In genomic region chr6:156953478-156954146, GRCh38 we compare ENCODE assay signal across 7 cellular contexts.
DNase-seq lines count a peak whose midpoint lies in the region; ATAC-seq and TF ChIP-seq lines count a peak whose summit lies in the region.

No MANE protein-coding gene starts in this region.

- no peaks in the 10 kb centered on the region for H3K9me3 Mint-ChIP-seq in endothelial cell (ENCODE audit: unreplicated experiment)

- no peaks in the 10 kb centered on the region for H3K36me3 Mint-ChIP-seq in endothelial cell (ENCODE audit: low read depth, unreplicated experiment)

- ATAC-seq in GM19035 (IDR thresholded peaks at IDR 0.05; ENCODE audit: unreplicated experiment) = no peak

- peaks cover 33% of the 10 kb centered on the region for H3K4me1 Mint-ChIP-seq in endothelial cell (ENCODE audit: unreplicated experiment)

- TF ChIP-seq CTCF in endothelial cell (IDR thresholded peaks at IDR 0.05; ENCODE audit: unreplicated experiment) = no peak

- H3K4me3 Mint-ChIP-seq in endothelial cell (ENCODE audit: unreplicated experiment) = no peak overlapping the region

- H3K27me3 Mint-ChIP-seq in endothelial cell (ENCODE audit: unreplicated experiment) = peaks cover 8% of the 10 kb centered on the region

- H3K27ac Mint-ChIP-seq in endothelial cell (ENCODE audit: unreplicated experiment) = peak overlapping the region; percentile 91

- DNase-seq in EH (ENCODE audit: low read depth) (peak; percentile 98), HT1080 (ENCODE audit: low read depth) (peak; percentile 92), RPMI7951 (ENCODE audit: low read depth) (peak; percentile 96), endothelial cell (ENCODE audit: low spot score) (no peak), mucosa of gallbladder (ENCODE audit: low spot score) (peak; percentile 31), midbrain (lab: John Stamatoyannopoulos, UW) (no peak)

Comparison
In these comparisons a context has a peak if more than half of its experiments do, and no peak if none do; other contexts are left out.
1. DNase-seq: peak in EH (single experiment), HT1080 (single experiment), RPMI7951 (single experiment) and mucosa of gallbladder (single experiment); none in endothelial cell (single experiment) and midbrain (single experiment).